ENCODE assay signal across 28 cellular contexts in the genomic region with DNA sequence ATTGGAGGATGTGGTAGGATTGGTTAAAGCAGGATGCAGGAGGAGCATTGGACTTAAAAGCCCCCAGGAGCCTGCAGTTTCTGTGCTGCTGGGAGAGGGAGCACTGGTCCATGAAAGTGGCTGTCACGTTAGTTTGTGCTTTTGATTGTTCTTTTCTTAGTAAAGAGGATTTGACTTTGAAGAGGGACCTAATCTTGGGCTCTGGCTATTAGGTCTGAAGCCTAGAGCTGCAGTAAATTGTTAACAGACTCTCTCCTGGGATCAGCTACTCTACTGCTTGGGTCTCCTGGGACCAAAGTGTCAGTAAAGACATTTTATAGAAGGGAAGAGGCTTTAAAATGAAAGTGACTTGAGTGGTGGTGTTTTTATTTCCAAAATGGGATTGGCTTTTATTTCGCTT. TPM values are rescaled to one million over a fixed set of nuclear protein-coding genes. Genes with fewer than 3 reads are reported as not detected.
DNase-seq lines count a peak whose midpoint lies in the region; ATAC-seq, FAIRE-seq and TF ChIP-seq lines count a peak whose summit lies in the region.
"Had no signal": no experiment of that assay in that cellular context is flagged by ENCODE, and none has a peak within 500 bp of the region (broad histone marks: within the 10 kb centered on the region; RNA-seq: fewer than 3 reads in every experiment).

No MANE protein-coding gene starts in this region.

- peak overlapping the region; percentile 30 for H3K4me3 ChIP-seq in BLaER1
- H3K4me3 ChIP-seq: K562, left lung, MG63, right atrium auricular region had no signal

- H3K27ac ChIP-seq in BLaER1 = peak overlapping the region; percentile 68; the same call in 1 of the 2 replicates
- H3K27ac ChIP-seq: C4-2B, left lung, right atrium auricular region had no signal

- H3K4me1 Mint-ChIP-seq in T-helper 17 cell = peaks cover 49% of the 10 kb centered on the region
- peaks cover 29% of the 10 kb centered on the region for H3K4me1 Mint-ChIP-seq in neural crest cell

- peaks cover 16% of the 10 kb centered on the region for H3K36me3 Mint-ChIP-seq in T-helper 17 cell (ENCODE audit: low read depth)
- H3K36me3 Mint-ChIP-seq in neural crest cell (ENCODE audit: low read depth) = peaks cover 11% of the 10 kb centered on the region

- peaks cover 43% of the 10 kb centered on the region for H3K36me3 ChIP-seq in BLaER1

- H3K27me3 ChIP-seq in BLaER1 = no peaks in the 10 kb centered on the region
- H3K27me3 ChIP-seq: left lung, MG63, right atrium auricular region had no signal

- H3K4me3 Mint-ChIP-seq in T-helper 17 cell = no peak overlapping the region
- H3K4me3 Mint-ChIP-seq in neural crest cell = peak overlapping the region; percentile 21
- H3K4me3 Mint-ChIP-seq: activated CD4-positive, alpha-beta T cell treated with anti-CD3 and anti-CD28 coated beads for 36 hours; activated naive CD8-positive, alpha-beta T cell treated with anti-CD3 and anti-CD28 coated beads, Interleukin-2, amount 10 ng/mL, durations not matched to agents 7 days and 5 days had no signal

- H3K4me2 ChIP-seq in BLaER1 = peak overlapping the region; percentile 89
- H3K4me2 ChIP-seq: SK-N-SH had no signal

- ATAC-seq in T-helper 17 cell (no peak), HG02840 (IDR thresholded peaks at IDR 0.05; ENCODE audit: low FRiP score, unreplicated experiment) (no peak)
- ATAC-seq: activated CD4-positive, alpha-beta T cell treated with anti-CD3 and anti-CD28 coated beads for 36 hours; K562; left lung; PC-3 had no signal

- H3K27ac Mint-ChIP-seq in T-helper 17 cell (peak overlapping the region; percentile 68), neural crest cell (ENCODE audit: unreplicated experiment) (no peak overlapping the region)
- H3K27ac Mint-ChIP-seq: activated CD4-positive, alpha-beta T cell treated with anti-CD3 and anti-CD28 coated beads for 36 hours; activated naive CD8-positive, alpha-beta T cell treated with anti-CD3 and anti-CD28 coated beads, Interleukin-2, amount 10 ng/mL, durations not matched to agents 7 days and 5 days had no signal

- H3K4me1 ChIP-seq in BLaER1 = peaks cover 71% of the 10 kb centered on the region

- FAIRE-seq in D721Med (lab: Jason Lieb, UNC) = no peak
- FAIRE-seq: GM12892, H1, HTR-8/SVneo, K562 had no signal

- H3K9me3 Mint-ChIP-seq in neural crest cell = peaks cover 12% of the 10 kb centered on the region
- H3K9me3 Mint-ChIP-seq: activated naive CD8-positive, alpha-beta T cell treated with anti-CD3 and anti-CD28 coated beads, Interleukin-2, amount 10 ng/mL, durations not matched to agents 7 days and 5 days had no signal

- H3K9me3 ChIP-seq in BLaER1 (peaks cover 4% of the 10 kb centered on the region; the same call in 1 of the 2 replicates), T-helper 17 cell (ENCODE audit: control insufficient read depth, low read length, poor library complexity, severe bottlenecking) (no peaks in the 10 kb centered on the region)
- H3K9me3 ChIP-seq: left lung, MG63, right atrium auricular region, SK-N-SH had no signal

- peak; percentile 37 for TF ChIP-seq CTCF in D721Med (IDR thresholded peaks at IDR 0.05; ENCODE audit: insufficient read depth, missing control alignments)
- no peak for TF ChIP-seq CTCF in neural crest cell (conservative IDR thresholded peaks at IDR 0.05)

- peak overlapping the region; percentile 71 for H3K9ac ChIP-seq in BLaER1
- H3K9ac ChIP-seq: SK-N-SH had no signal

- peaks cover 79% of the 10 kb centered on the region for H4K20me1 ChIP-seq in BLaER1

- DNase-seq in D721Med (ENCODE audit: insufficient read length, low spot score) (no peak), T-helper 17 cell (no peak), neural crest cell (ENCODE audit: low read depth, low spot score) (no peak), NCI-H1092 treated with DMSO at 0.1 percent for 48 hours (lab: John Stamatoyannopoulos, UW) (no peak), SKM-1 treated with dmso at 0.1 percent for 144 hours (lab: John Stamatoyannopoulos, UW; ENCODE audit: unreplicated experiment) (no peak)
- DNase-seq: activated CD4-positive, alpha-beta T cell treated with anti-CD3 and anti-CD28 coated beads for 36 hours; activated effector memory CD4-positive, alpha-beta T cell treated with anti-CD3 and anti-CD28 coated beads, Interleukin-2, amount 50 U/mL, for 16 hours; activated naive CD8-positive, alpha-beta T cell treated with anti-CD3 and anti-CD28 coated beads, Interleukin-2, amount 10 ng/mL, durations not matched to agents 7 days and 5 days; activated T-cell treated with anti-CD3 and anti-CD28 coated beads for 4 hours; EL; left lung; MG63; NCI-H510A treated with DMSO at 0.1 percent for 48 hours; PC-3; SK-N-SH; stimulated activated CD4-positive, alpha-beta T cell treated with anti-CD3 and anti-CD28 coated beads, Interleukin-2, amount 100 ng/mL, for 24 hours; T-helper 2 cell; trophoblast cell had no signal

- H3K27me3 Mint-ChIP-seq in T-helper 17 cell = no peaks in the 10 kb centered on the region
- peaks cover 5% of the 10 kb centered on the region for H3K27me3 Mint-ChIP-seq in neural crest cell (ENCODE audit: low read depth)
- H3K27me3 Mint-ChIP-seq: activated CD4-positive, alpha-beta T cell treated with anti-CD3 and anti-CD28 coated beads for 36 hours; activated naive CD8-positive, alpha-beta T cell treated with anti-CD3 and anti-CD28 coated beads, Interleukin-2, amount 10 ng/mL, durations not matched to agents 7 days and 5 days had no signal

RNA-seq across cellular contexts. Expression of a gene that starts 3.7 kb away (rescaled TPM):
- total RNA-seq in T-helper 17 cell = 10 to 100 TPM; 60.0 to 69.2 TPM
- total RNA-seq in neural crest cell = 24.6 and 26.9 TPM in 2 replicates

RNA-seq across cellular contexts. Expression of a gene that starts 27.1 kb away (rescaled TPM):
- total RNA-seq in T-helper 17 cell = 1 to 10 TPM; 1.2 to 2.7 TPM
- 52.3 and 52.8 TPM in 2 replicates for total RNA-seq in neural crest cell

RNA-seq across cellular contexts. Expression of a gene that starts 31.2 kb away (rescaled TPM):
- not detected for total RNA-seq in T-helper 17 cell
- total RNA-seq in neural crest cell = not detected in 2 replicates
- total RNA-seq: activated CD4-positive, alpha-beta T cell treated with anti-CD3 and anti-CD28 coated beads for 36 hours; mesenteric fat pad; osteocyte; PC-3 had no signal

RNA-seq across cellular contexts. Expression of a gene that starts 53.6 kb away (rescaled TPM):
- 1 to 10 TPM; 5.6 to 8.6 TPM for total RNA-seq in T-helper 17 cell
- total RNA-seq in neural crest cell = 2.4 and 3.3 TPM in 2 replicates

Comparison
In these comparisons a context has a peak if more than half of its experiments do, and no peak if none do; other contexts are left out.
1. RNA of a gene that starts 27.1 kb away (total RNA-seq): 52.3 to 52.8 TPM in neural crest cell; 1.2 to 2.7 TPM in T-helper 17 cell; every median in the first group is over 10 times any median in the second.